1 cellular context compared by ENCODE assay signal in the genomic region with DNA sequence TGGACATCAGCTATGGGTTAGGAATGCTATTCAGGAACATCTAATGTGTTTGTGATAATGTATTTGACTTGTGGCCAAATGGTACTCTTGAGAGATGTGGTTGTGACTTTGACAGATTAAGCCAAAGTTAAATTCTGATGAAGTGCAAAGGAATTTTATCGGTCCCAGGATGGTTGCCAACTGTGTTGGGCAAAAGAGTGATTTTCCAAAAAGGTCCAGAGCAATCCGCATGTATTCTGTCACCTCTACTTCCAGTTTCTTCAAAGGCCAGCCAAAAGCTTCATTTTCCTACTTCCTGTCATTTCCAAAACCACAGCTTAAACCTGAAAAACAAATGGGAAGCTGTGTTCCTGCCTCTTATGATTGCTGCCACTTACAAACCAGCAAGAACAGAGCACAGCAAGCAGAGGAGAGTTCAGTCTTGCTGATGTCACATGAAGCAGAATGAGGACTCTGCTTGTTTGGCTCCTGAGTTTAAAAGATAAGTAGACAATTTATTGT.
TF ChIP-seq lines count a peak whose summit lies in the region.

No MANE protein-coding gene starts in this region.

TF ChIP-seq in GM23338, 12 proteins besides CTCF, POLR2A, EP300 and RAD21:
- TF ChIP-seq CREB1 (CRISPR knock-in tag; IDR thresholded peaks at IDR 0.05; ENCODE audit: low read depth) (no peak), ZNF331 (CRISPR knock-in tag; IDR thresholded peaks at IDR 0.05; ENCODE audit: low read depth) (no peak), POLR2AphosphoS5 (IDR thresholded peaks at IDR 0.05; ENCODE audit: low read depth) (no peak), EZH2 (IDR thresholded peaks at IDR 0.05; ENCODE audit: low read depth, unreplicated experiment) (no peak), STAT1 (IDR thresholded peaks at IDR 0.05; ENCODE audit: unreplicated experiment) (no peak), NANOG (IDR thresholded peaks at IDR 0.05; ENCODE audit: borderline replicate concordance) (no peak), ZNF114 (CRISPR knock-in tag; IDR thresholded peaks at IDR 0.05) (no peak)
- TF ChIP-seq, protein P1, sequence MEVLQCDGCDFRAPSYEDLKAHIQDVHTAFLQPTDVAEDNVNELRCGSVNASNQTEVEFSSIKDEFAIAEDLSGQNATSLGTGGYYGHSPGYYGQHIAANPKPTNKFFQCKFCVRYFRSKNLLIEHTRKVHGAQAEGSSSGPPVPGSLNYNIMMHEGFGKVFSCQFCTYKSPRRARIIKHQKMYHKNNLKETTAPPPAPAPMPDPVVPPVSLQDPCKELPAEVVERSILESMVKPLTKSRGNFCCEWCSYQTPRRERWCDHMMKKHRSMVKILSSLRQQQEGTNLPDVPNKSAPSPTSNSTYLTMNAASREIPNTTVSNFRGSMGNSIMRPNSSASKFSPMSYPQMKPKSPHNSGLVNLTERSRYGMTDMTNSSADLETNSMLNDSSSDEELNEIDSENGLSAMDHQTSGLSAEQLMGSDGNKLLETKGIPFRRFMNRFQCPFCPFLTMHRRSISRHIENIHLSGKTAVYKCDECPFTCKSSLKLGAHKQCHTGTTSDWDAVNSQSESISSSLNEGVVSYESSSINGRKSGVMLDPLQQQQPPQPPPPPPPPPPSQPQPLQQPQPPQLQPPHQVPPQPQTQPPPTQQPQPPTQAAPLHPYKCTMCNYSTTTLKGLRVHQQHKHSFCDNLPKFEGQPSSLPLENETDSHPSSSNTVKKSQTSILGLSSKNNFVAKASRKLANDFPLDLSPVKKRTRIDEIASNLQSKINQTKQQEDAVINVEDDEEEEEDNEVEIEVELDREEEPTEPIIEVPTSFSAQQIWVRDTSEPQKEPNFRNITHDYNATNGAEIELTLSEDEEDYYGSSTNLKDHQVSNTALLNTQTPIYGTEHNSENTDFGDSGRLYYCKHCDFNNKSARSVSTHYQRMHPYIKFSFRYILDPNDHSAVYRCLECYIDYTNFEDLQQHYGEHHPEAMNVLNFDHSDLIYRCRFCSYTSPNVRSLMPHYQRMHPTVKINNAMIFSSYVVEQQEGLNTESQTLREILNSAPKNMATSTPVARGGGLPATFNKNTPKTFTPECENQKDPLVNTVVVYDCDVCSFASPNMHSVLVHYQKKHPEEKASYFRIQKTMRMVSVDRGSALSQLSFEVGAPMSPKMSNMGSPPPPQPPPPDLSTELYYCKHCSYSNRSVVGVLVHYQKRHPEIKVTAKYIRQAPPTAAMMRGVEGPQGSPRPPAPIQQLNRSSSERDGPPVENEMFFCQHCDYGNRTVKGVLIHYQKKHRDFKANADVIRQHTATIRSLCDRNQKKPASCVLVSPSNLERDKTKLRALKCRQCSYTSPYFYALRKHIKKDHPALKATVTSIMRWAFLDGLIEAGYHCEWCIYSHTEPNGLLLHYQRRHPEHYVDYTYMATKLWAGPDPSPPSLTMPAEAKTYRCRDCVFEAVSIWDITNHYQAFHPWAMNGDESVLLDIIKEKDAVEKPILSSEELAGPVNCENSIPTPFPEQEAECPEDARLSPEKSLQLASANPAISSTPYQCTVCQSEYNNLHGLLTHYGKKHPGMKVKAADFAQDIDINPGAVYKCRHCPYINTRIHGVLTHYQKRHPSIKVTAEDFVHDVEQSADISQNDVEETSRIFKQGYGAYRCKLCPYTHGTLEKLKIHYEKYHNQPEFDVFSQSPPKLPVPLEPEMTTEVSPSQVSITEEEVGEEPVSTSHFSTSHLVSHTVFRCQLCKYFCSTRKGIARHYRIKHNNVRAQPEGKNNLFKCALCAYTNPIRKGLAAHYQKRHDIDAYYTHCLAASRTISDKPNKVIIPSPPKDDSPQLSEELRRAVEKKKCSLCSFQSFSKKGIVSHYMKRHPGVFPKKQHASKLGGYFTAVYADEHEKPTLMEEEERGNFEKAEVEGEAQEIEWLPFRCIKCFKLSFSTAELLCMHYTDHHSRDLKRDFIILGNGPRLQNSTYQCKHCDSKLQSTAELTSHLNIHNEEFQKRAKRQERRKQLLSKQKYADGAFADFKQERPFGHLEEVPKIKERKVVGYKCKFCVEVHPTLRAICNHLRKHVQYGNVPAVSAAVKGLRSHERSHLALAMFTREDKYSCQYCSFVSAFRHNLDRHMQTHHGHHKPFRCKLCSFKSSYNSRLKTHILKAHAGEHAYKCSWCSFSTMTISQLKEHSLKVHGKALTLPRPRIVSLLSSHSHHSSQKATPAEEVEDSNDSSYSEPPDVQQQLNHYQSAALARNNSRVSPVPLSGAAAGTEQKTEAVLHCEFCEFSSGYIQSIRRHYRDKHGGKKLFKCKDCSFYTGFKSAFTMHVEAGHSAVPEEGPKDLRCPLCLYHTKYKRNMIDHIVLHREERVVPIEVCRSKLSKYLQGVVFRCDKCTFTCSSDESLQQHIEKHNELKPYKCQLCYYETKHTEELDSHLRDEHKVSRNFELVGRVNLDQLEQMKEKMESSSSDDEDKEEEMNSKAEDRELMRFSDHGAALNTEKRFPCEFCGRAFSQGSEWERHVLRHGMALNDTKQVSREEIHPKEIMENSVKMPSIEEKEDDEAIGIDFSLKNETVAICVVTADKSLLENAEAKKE (CRISPR knock-in tag; IDR thresholded peaks at IDR 0.05) = no peak
- TF ChIP-seq, protein P2, sequence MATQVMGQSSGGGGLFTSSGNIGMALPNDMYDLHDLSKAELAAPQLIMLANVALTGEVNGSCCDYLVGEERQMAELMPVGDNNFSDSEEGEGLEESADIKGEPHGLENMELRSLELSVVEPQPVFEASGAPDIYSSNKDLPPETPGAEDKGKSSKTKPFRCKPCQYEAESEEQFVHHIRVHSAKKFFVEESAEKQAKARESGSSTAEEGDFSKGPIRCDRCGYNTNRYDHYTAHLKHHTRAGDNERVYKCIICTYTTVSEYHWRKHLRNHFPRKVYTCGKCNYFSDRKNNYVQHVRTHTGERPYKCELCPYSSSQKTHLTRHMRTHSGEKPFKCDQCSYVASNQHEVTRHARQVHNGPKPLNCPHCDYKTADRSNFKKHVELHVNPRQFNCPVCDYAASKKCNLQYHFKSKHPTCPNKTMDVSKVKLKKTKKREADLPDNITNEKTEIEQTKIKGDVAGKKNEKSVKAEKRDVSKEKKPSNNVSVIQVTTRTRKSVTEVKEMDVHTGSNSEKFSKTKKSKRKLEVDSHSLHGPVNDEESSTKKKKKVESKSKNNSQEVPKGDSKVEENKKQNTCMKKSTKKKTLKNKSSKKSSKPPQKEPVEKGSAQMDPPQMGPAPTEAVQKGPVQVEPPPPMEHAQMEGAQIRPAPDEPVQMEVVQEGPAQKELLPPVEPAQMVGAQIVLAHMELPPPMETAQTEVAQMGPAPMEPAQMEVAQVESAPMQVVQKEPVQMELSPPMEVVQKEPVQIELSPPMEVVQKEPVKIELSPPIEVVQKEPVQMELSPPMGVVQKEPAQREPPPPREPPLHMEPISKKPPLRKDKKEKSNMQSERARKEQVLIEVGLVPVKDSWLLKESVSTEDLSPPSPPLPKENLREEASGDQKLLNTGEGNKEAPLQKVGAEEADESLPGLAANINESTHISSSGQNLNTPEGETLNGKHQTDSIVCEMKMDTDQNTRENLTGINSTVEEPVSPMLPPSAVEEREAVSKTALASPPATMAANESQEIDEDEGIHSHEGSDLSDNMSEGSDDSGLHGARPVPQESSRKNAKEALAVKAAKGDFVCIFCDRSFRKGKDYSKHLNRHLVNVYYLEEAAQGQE (IDR thresholded peaks at IDR 0.05; ENCODE audit: unreplicated experiment) = no peak
- TF ChIP-seq, protein P3, sequence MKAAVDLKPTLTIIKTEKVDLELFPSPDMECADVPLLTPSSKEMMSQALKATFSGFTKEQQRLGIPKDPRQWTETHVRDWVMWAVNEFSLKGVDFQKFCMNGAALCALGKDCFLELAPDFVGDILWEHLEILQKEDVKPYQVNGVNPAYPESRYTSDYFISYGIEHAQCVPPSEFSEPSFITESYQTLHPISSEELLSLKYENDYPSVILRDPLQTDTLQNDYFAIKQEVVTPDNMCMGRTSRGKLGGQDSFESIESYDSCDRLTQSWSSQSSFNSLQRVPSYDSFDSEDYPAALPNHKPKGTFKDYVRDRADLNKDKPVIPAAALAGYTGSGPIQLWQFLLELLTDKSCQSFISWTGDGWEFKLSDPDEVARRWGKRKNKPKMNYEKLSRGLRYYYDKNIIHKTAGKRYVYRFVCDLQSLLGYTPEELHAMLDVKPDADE (IDR thresholded peaks at IDR 0.05) = no peak
